9 cellular contexts compared by ENCODE assay signal in genomic region chr4:2412885-2413716, GRCh38. TPM values are rescaled to one million over a fixed set of nuclear protein-coding genes. Genes with fewer than 3 reads are reported as not detected.
DNase-seq lines count a peak whose midpoint lies in the region; ATAC-seq, FAIRE-seq and TF ChIP-seq lines count a peak whose summit lies in the region.
"Had no signal": no experiment of that assay in that cellular context is flagged by ENCODE, and none has a peak within 500 bp of the region (broad histone marks: within the 10 kb centered on the region; RNA-seq: fewer than 3 reads in every experiment).

No MANE protein-coding gene starts in this region.

- no peaks in the 10 kb centered on the region for H3K36me3 Mint-ChIP-seq in CD4-positive, alpha-beta T cell (ENCODE audit: low read depth)

- H3K4me3 Mint-ChIP-seq in CD4-positive, alpha-beta T cell, result peak overlapping the region; percentile 74

- peaks cover 4% of the 10 kb centered on the region for H3K27me3 Mint-ChIP-seq in CD4-positive, alpha-beta T cell

- POLR2A ChIA-PET in CD4-positive, alpha-beta T cell (lab: Charles Lee), result interaction anchor here (0.6 to 3.1 kb wide), 23 partner anchors 8 to 632 kb away, joined by 3 to 45 read pairs (median 5); partner anchors contain the start of genes FAM193A, HAUS3, MXD4 and NSD2
- POLR2A ChIA-PET in OCI-LY7 (lab: Charles Lee), result interaction anchor here (0.6 to 0.8 kb wide), 3 partner anchors 20 to 540 kb away, joined by 3 to 7 read pairs (median 5); no protein-coding TSS in a partner anchor

- peaks cover 72% of the 10 kb centered on the region for H3K4me1 Mint-ChIP-seq in CD4-positive, alpha-beta T cell (ENCODE audit: low read depth)

- peak overlapping the region; percentile 50 for H2AFZ ChIP-seq in OCI-LY7 (ENCODE audit: low read length)

- peak; percentile 63 to 89 (median 82) for DNase-seq in CD4-positive, alpha-beta T cell
- DNase-seq in GM19239 (ENCODE audit: insufficient read length, low spot score) (peak; percentile 76), OCI-LY7 (ENCODE audit: low spot score) (peak; percentile 39), myocyte (ENCODE audit: low read depth) (peak; percentile 93)
- peak; percentile 85 for DNase-seq in activated T-cell treated with anti-CD3 and anti-CD28 coated beads, Interleukin-2, amount 50 U/mL, for 1 hour
- peak; percentile 66 for DNase-seq in stimulated activated CD8-positive, alpha-beta memory T cell treated with anti-CD3 and anti-CD28 coated beads, Interleukin-7, amount 100 ng/mL, for 24 hours (ENCODE audit: low read depth)

- CTCF ChIA-PET in CD4-positive, alpha-beta T cell (lab: Charles Lee), result interaction anchor here (0.5 to 3.1 kb wide), 18 partner anchors 10 to 660 kb away, joined by 3 to 21 read pairs (median 4); partner anchors contain the start of genes FAM193A, HAUS3, MXD4 and POLN
- CTCF ChIA-PET in OCI-LY7 (lab: Charles Lee; ENCODE audit: unreplicated experiment), result interaction anchor here (0.6 kb wide), 2 partner anchors 8 to 837 kb away, joined by 3 read pairs; no protein-coding TSS in a partner anchor

- BruUV-seq in OCI-LY7 (replicated peaks; lab: Mats Ljungman, UMichigan), result no TSS peak

- no peaks in the 10 kb centered on the region for H3K9me3 ChIP-seq in CD4-positive, alpha-beta T cell (ENCODE audit: control insufficient read depth, low read length)
- no peaks in the 10 kb centered on the region for H3K9me3 ChIP-seq in OCI-LY7 (ENCODE audit: low read length)

- H4K20me1 ChIP-seq in OCI-LY7 (ENCODE audit: insufficient read depth, low read length), result no peaks in the 10 kb centered on the region

- peak overlapping the region; percentile 81 for H3K27ac ChIP-seq in CD4-positive, alpha-beta T cell (ENCODE audit: low read depth, low read length)
- H3K27ac ChIP-seq in OCI-LY7 (ENCODE audit: low read depth, low read length, poor library complexity, severe bottlenecking), result no peak overlapping the region

- H3K79me2 ChIP-seq in OCI-LY7 (ENCODE audit: insufficient read depth, low read depth, low read length), result no peaks in the 10 kb centered on the region

- H3K27ac Mint-ChIP-seq in CD4-positive, alpha-beta T cell, result peak overlapping the region; percentile 94

- H3K4me3 ChIP-seq in OCI-LY7 (ENCODE audit: low read depth, low read length, poor library complexity, severe bottlenecking), result peak overlapping the region; percentile 6

- no peaks in the 10 kb centered on the region for H3K9me2 ChIP-seq in OCI-LY7 (ENCODE audit: insufficient read depth, low read length)

- no peaks in the 10 kb centered on the region for H3K36me3 ChIP-seq in OCI-LY7 (ENCODE audit: insufficient read depth, low read length)

- H3K27me3 ChIP-seq in CD4-positive, alpha-beta T cell (ENCODE audit: control insufficient read depth, insufficient read depth, low read length), result peaks cover 6% of the 10 kb centered on the region

- peaks cover 15% of the 10 kb centered on the region for H3K4me1 ChIP-seq in OCI-LY7 (ENCODE audit: insufficient read depth, low read length, poor library complexity, severe bottlenecking)

- ATAC-seq in CD4-positive, alpha-beta T cell (ENCODE audit: poor library complexity), result peak; percentile 73
- peak; percentile 36 for ATAC-seq in HG03521 (IDR thresholded peaks at IDR 0.05; ENCODE audit: unreplicated experiment)
- peak; percentile 91 for ATAC-seq in esophagus mucosa

- FAIRE-seq in GM19239 (lab: Jason Lieb, UNC), result peak; percentile 91
- FAIRE-seq: islet of Langerhans had no signal

- no peaks in the 10 kb centered on the region for H3K9me3 Mint-ChIP-seq in CD4-positive, alpha-beta T cell

- H3K4me2 ChIP-seq in OCI-LY7 (ENCODE audit: low read length), result peak overlapping the region; percentile 35

- TF ChIP-seq CTCF in CD4-positive, alpha-beta T cell (IDR thresholded peaks at IDR 0.05), result no peak
- TF ChIP-seq CTCF in OCI-LY7 (conservative IDR thresholded peaks at IDR 0.05; ENCODE audit: low read length), result 0 out of 2 replicates have a peak, but pooled peaks have one; percentile 19

- intact Hi-C loops in CD4-positive, alpha-beta T cell (cut with DNase I, micrococcal nuclease), result loop anchor here (1.0 to 10.0 kb wide), 7 partner anchors 48 to 698 kb away; partner anchors contain the start of genes MXD4 (in 2 of the 2), HAUS3 (in 1 of the 2), POLN (in 1 of the 2) and RNF4 (in 1 of the 2)
- intact Hi-C loops in OCI-LY7 (cut with micrococcal nuclease; ENCODE audit: unreplicated experiment), result no loop called here

RNA-seq across cellular contexts. Expression of gene ZFYVE28, which starts 5.3 kb away (rescaled TPM):
- total RNA-seq in CD4-positive, alpha-beta T cell, result 10 to 100 TPM; 26.2 to 28.0 TPM
- 4.8 TPM in 1 of 2 replicates, not detected in the other for total RNA-seq in OCI-LY7 (2014; rRNA removed; shearing (Covaris generic))
- 0.32 TPM in 1 of 2 replicates, not detected in the other for total RNA-seq in OCI-LY7 (2022)
- total RNA-seq in esophagus mucosa, result 5.3 TPM
- 0.86 and 1.6 TPM in 2 replicates for total RNA-seq in myocyte
- polyA plus RNA-seq in myocyte (2012), result 0.96 TPM

RNA-seq across cellular contexts. Expression of gene CFAP99, which starts 5.7 kb away (rescaled TPM):
- total RNA-seq in CD4-positive, alpha-beta T cell, result under 1 TPM in 1 of 2 experiments, not detected in 1; 0.17 TPM
- not detected in 2 replicates for total RNA-seq in OCI-LY7 (2014; rRNA removed; shearing (Covaris generic))
- total RNA-seq in OCI-LY7 (2022) (not detected in 2 replicates), esophagus mucosa (0.28 TPM), myocyte (not detected in 2 replicates)
- polyA plus RNA-seq in myocyte (2012), result 0.06 TPM

RNA-seq across cellular contexts. Expression of gene RNF4, which starts 55.8 kb away (rescaled TPM):
- 100 to 1,000 TPM; 106 to 109 TPM for total RNA-seq in CD4-positive, alpha-beta T cell
- 63.6 and 65.0 TPM in 2 replicates for total RNA-seq in OCI-LY7 (2014; rRNA removed; shearing (Covaris generic))
- total RNA-seq in OCI-LY7 (2022), result 76.5 and 77.5 TPM in 2 replicates
- total RNA-seq in esophagus mucosa, result 34.6 TPM
- 42.0 and 56.3 TPM in 2 replicates for total RNA-seq in myocyte
- 47.7 TPM for polyA plus RNA-seq in myocyte (2012)

Comparison
In these comparisons a context has a peak if more than half of its experiments do, and no peak if none do; other contexts are left out.
1. ATAC-seq: peak in every context shown above with its lines; median percentile 91 in esophagus mucosa; 73 in CD4-positive, alpha-beta T cell; 36 in HG03521.
2. DNase-seq: peak in every context shown above with its lines; median percentile 93 in myocyte; 85 in activated T-cell treated with anti-CD3 and anti-CD28 coated beads, Interleukin-2, amount 50 U/mL, for 1 hour; 82 in CD4-positive, alpha-beta T cell; 76 in GM19239; 66 in stimulated activated CD8-positive, alpha-beta memory T cell treated with anti-CD3 and anti-CD28 coated beads, Interleukin-7, amount 100 ng/mL, for 24 hours; 39 in OCI-LY7.